ENCODE assay signal across 1 cellular context in the genomic region with DNA sequence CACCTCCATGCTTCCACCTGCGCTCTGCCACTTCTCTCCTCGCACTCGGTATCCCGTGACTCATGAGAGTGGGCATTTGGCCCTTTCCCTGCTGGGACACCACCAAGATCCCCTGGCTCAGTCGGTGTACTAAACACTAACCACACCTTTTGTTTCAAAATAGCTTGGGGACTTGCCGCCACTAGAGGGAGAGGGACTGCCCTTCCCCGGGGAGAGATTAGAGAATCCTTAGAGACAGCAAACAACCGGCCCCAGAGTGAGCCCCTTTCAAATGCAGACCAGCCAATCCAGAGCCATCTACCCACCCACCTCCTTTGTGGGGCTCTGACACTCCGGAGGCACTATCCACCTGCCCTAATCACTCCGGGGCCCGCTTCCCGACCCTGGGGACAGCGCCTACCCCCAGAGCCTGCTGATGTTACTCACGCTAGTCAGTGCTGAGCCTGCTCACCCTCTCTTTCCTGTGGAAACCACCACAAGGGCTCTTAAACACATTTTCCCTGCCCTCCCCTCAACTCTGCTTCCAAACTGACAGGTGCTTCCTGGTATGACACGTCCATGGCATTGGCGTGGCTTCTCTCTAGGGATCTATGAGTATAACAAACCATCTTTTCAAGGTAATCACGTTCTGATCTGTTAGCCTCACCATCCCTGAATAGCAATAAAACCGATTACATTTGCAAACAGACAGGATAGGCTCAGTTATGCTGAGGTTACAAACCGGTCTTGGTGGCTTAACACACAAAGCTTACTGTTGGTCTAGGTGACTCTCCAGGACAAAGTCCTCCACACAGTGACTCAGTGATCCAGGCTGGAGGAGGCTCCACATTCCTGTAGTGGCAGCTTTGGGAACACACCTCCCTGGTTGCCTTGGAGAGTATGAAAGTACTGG.
TF ChIP-seq lines count a peak whose summit lies in the region.

No MANE protein-coding gene starts in this region.

TF ChIP-seq in HCT116, 20 proteins besides CTCF, POLR2A, EP300 and RAD21 (continued from another document):
- TF ChIP-seq ELF1 (IDR thresholded peaks at IDR 0.05; ENCODE audit: borderline replicate concordance, low read depth) = no peak
- TF ChIP-seq, protein P1, sequence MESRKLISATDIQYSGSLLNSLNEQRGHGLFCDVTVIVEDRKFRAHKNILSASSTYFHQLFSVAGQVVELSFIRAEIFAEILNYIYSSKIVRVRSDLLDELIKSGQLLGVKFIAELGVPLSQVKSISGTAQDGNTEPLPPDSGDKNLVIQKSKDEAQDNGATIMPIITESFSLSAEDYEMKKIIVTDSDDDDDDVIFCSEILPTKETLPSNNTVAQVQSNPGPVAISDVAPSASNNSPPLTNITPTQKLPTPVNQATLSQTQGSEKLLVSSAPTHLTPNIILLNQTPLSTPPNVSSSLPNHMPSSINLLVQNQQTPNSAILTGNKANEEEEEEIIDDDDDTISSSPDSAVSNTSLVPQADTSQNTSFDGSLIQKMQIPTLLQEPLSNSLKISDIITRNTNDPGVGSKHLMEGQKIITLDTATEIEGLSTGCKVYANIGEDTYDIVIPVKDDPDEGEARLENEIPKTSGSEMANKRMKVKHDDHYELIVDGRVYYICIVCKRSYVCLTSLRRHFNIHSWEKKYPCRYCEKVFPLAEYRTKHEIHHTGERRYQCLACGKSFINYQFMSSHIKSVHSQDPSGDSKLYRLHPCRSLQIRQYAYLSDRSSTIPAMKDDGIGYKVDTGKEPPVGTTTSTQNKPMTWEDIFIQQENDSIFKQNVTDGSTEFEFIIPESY (IDR thresholded peaks at IDR 0.05; ENCODE audit: extremely low read depth, insufficient replicate concordance, low read length) = no peak
- TF ChIP-seq CBX3 (IDR thresholded peaks at IDR 0.05; ENCODE audit: low read depth) = no peak
- no peak for TF ChIP-seq SP1 (IDR thresholded peaks at IDR 0.05; ENCODE audit: low read depth)
- no peak for TF ChIP-seq YY1 (IDR thresholded peaks at IDR 0.05; ENCODE audit: extremely low read depth, insufficient replicate concordance, low read depth, low read length)
- no peak for TF ChIP-seq SRF (IDR thresholded peaks at IDR 0.05; ENCODE audit: low read depth)
- no peak for TF ChIP-seq CEBPB (IDR thresholded peaks at IDR 0.05; ENCODE audit: low read depth)
- TF ChIP-seq EGR1 (IDR thresholded peaks at IDR 0.05; ENCODE audit: low read depth) = no peak
